2 cellular contexts compared by ENCODE assay signal in genomic region chr2:238155051-238155760, GRCh38.
A peak's percentile ranks its signal among the peaks of the same experiment; 100 is the strongest.
TF ChIP-seq lines count a peak whose summit lies in the region.

No MANE protein-coding gene starts in this region.

TF ChIP-seq in IMR-90, 13 proteins besides CTCF, POLR2A, EP300 and RAD21:
- TF ChIP-seq SMC3 (IDR thresholded peaks at IDR 0.05; ENCODE audit: low read depth, low read length) (no peak), ELK1 (IDR thresholded peaks at IDR 0.05; ENCODE audit: borderline replicate concordance, low read depth, low read length) (no peak), RCOR1 (IDR thresholded peaks at IDR 0.05; ENCODE audit: insufficient replicate concordance, low read length) (peak; percentile 82), MXI1 (IDR thresholded peaks at IDR 0.05; ENCODE audit: borderline replicate concordance, low read depth, low read length) (0 out of 2 replicates have a peak, but pooled peaks have one; percentile 11), MAZ (IDR thresholded peaks at IDR 0.05; ENCODE audit: borderline replicate concordance, low read depth, low read length) (peak; percentile 10; the same call in 1 of the 2 replicates)

TF ChIP-seq in H1, 55 proteins besides CTCF, POLR2A, EP300 and RAD21:
- no peak for TF ChIP-seq MAX (IDR thresholded peaks at IDR 0.05)
- TF ChIP-seq KDM1A (IDR thresholded peaks at IDR 0.05; ENCODE audit: borderline replicate concordance, low read length): 0 out of 2 replicates have a peak, but pooled peaks have one; percentile 49
